In genomic region chr15:100729461-100729860, GRCh38 we compare ENCODE assay signal across 23 cellular contexts.
DNase-seq lines count a peak whose midpoint lies in the region; ATAC-seq, FAIRE-seq and TF ChIP-seq lines count a peak whose summit lies in the region.
"Had no signal": no experiment of that assay in that cellular context is flagged by ENCODE, and none has a peak within 500 bp of the region (broad histone marks: within the 10 kb centered on the region; RNA-seq: fewer than 3 reads in every experiment).

No MANE protein-coding gene starts in this region.

- no peaks in the 10 kb centered on the region for H3K36me3 Mint-ChIP-seq in astrocyte (ENCODE audit: low read depth, unreplicated experiment)
- H3K36me3 Mint-ChIP-seq in neural progenitor cell, result no peaks in the 10 kb centered on the region
- H3K36me3 Mint-ChIP-seq: CD14-positive monocyte; CD8-positive, alpha-beta T cell had no signal

- H2AFZ ChIP-seq in astrocyte (ENCODE audit: low read depth, low read length) (no peak overlapping the region), neural progenitor cell (replicated peaks) (no peak overlapping the region), PC-3 (ENCODE audit: low read length) (no peak overlapping the region)

- H3K9me3 ChIP-seq in heart left ventricle (no peaks in the 10 kb centered on the region), astrocyte (ENCODE audit: insufficient read depth, low read depth, low read length) (no peaks in the 10 kb centered on the region), neural progenitor cell (ENCODE audit: low read depth) (no peaks in the 10 kb centered on the region), PC-3 (ENCODE audit: low read length) (no peaks in the 10 kb centered on the region)
- H3K9me3 ChIP-seq: HAP-1 had no signal

- TF ChIP-seq CTCF in heart left ventricle (IDR thresholded peaks at IDR 0.05), result no peak
- TF ChIP-seq CTCF in astrocyte (IDR thresholded peaks at IDR 0.05; ENCODE audit: insufficient read depth, low read depth, low read length), result no peak
- no peak for TF ChIP-seq CTCF in neural progenitor cell (IDR thresholded peaks at IDR 0.05)
- TF ChIP-seq CTCF in PC-3 (conservative IDR thresholded peaks at IDR 0.05; ENCODE audit: low read depth, low read length), result no peak

- no peak for TF ChIP-seq POLR2A in heart left ventricle (IDR thresholded peaks at IDR 0.05)

- H3K9me3 Mint-ChIP-seq in astrocyte (ENCODE audit: unreplicated experiment), result peaks cover 6% of the 10 kb centered on the region
- no peaks in the 10 kb centered on the region for H3K9me3 Mint-ChIP-seq in neural progenitor cell
- H3K9me3 Mint-ChIP-seq: CD8-positive, alpha-beta T cell had no signal

- POLR2A ChIA-PET in PC-3 (lab: Charles Lee; ENCODE audit: unreplicated experiment), result no interaction called here

- H3K27ac Mint-ChIP-seq in astrocyte (ENCODE audit: unreplicated experiment) (peak overlapping the region; percentile 55), neural progenitor cell (peak overlapping the region; percentile 57)
- H3K27ac Mint-ChIP-seq: B cell; CD14-positive monocyte; CD8-positive, alpha-beta T cell; HFFc6 had no signal

- H3K79me2 ChIP-seq in astrocyte (ENCODE audit: insufficient read depth, low read length), result no peaks in the 10 kb centered on the region
- no peaks in the 10 kb centered on the region for H3K79me2 ChIP-seq in neural progenitor cell (ENCODE audit: low read depth)
- peaks cover under 1% of the 10 kb centered on the region; the same call in 1 of the 2 replicates for H3K79me2 ChIP-seq in PC-3 (ENCODE audit: low read length)

- intact Hi-C loops in cardiac septum (cut with DNase I) (loop anchor here (5.0 to 10.0 kb wide), 3 partner anchors 48 to 133 kb away; no protein-coding TSS in a partner anchor), heart left ventricle (cut with DNase I) (no loop called here), PC-3 (cut with micrococcal nuclease) (no loop called here)

- BruUV-seq in PC-3 (replicated peaks; lab: Mats Ljungman, UMichigan), result no TSS peak

- no peaks in the 10 kb centered on the region for H4K20me1 ChIP-seq in astrocyte (ENCODE audit: insufficient read depth, low read length)
- no peaks in the 10 kb centered on the region for H4K20me1 ChIP-seq in neural progenitor cell (ENCODE audit: low read depth)
- no peaks in the 10 kb centered on the region for H4K20me1 ChIP-seq in PC-3 (ENCODE audit: low read length)

- H3K27me3 Mint-ChIP-seq in astrocyte (ENCODE audit: low read depth, unreplicated experiment), result peaks cover 5% of the 10 kb centered on the region
- H3K27me3 Mint-ChIP-seq in neural progenitor cell (ENCODE audit: insufficient read depth, low read depth), result peaks cover 11% of the 10 kb centered on the region

- H3K4me1 ChIP-seq in heart left ventricle (peaks cover 0 to 11% (median 7%) of the 10 kb centered on the region in 12 donors), astrocyte (ENCODE audit: insufficient read depth, low read length) (peaks cover 36% of the 10 kb centered on the region), neural progenitor cell (no peaks in the 10 kb centered on the region), PC-3 (ENCODE audit: insufficient read depth, low read length) (peaks cover 31% of the 10 kb centered on the region)
- H3K4me1 ChIP-seq: HAP-1 had no signal

- H3K4me3 Mint-ChIP-seq in astrocyte (ENCODE audit: unreplicated experiment) (no peak overlapping the region), neural progenitor cell (no peak overlapping the region)
- H3K4me3 Mint-ChIP-seq: B cell; CD14-positive monocyte; CD8-positive, alpha-beta T cell; HFFc6 had no signal

- H3K9me2 ChIP-seq in PC-3 (replicated peaks; ENCODE audit: low read length), result no peaks in the 10 kb centered on the region

- DNase-seq in cardiac septum (ENCODE audit: low spot score) (peak; percentile 56), heart left ventricle (no peak), astrocyte (ENCODE audit: low read depth) (no peak), neural progenitor cell (ENCODE audit: low spot score) (no peak), PC-3 (no peak), NCI-H82 treated with DMSO at 0.1 percent for 48 hours (lab: John Stamatoyannopoulos, UW; ENCODE audit: unreplicated experiment) (no peak)
- DNase-seq in activated T-cell treated with anti-CD3 and anti-CD28 coated beads, Interleukin-2, amount 50 U/mL, for 48 hours, result no peak
- DNase-seq: CD8-positive, alpha-beta T cell; COR-L47; DMS153; DMS79 treated with DMSO at 0.1 percent for 48 hours; EL; HFFc6 had no signal

- ATAC-seq in heart left ventricle, result no peak
- ATAC-seq in PC-3, result no peak
- ATAC-seq: CD8-positive, alpha-beta T cell; HepG2 had no signal

- H3K27ac ChIP-seq in heart left ventricle, result no peak overlapping the region
- no peak overlapping the region for H3K27ac ChIP-seq in astrocyte (ENCODE audit: low read depth, low read length)
- no peak overlapping the region for H3K27ac ChIP-seq in neural progenitor cell
- H3K27ac ChIP-seq in PC-3 (ENCODE audit: low read length), result no peak overlapping the region

- H3K27me3 ChIP-seq in heart left ventricle (no peaks in the 10 kb centered on the region), astrocyte (ENCODE audit: insufficient read depth, low read length) (no peaks in the 10 kb centered on the region), neural progenitor cell (no peaks in the 10 kb centered on the region), PC-3 (ENCODE audit: low read length) (no peaks in the 10 kb centered on the region)

- H3K4me3 ChIP-seq in heart left ventricle, result no peak overlapping the region
- H3K4me3 ChIP-seq in astrocyte (ENCODE audit: insufficient read depth, low read depth, low read length), result no peak overlapping the region
- H3K4me3 ChIP-seq in neural progenitor cell, result no peak overlapping the region
- H3K4me3 ChIP-seq in PC-3 (ENCODE audit: low read length), result no peak overlapping the region
- H3K4me3 ChIP-seq: HAP-1 had no signal

- FAIRE-seq in astrocyte (lab: Jason Lieb, UNC), result no peak
- FAIRE-seq: A204.1, D721Med, G401.6, GM12891, H1, HepG2, HTR-8/SVneo had no signal

- CTCF ChIA-PET in PC-3 (lab: Charles Lee), result no interaction called here

- H3K36me3 ChIP-seq in heart left ventricle (no peaks in the 10 kb centered on the region), astrocyte (ENCODE audit: insufficient read depth, low read length) (no peaks in the 10 kb centered on the region), neural progenitor cell (no peaks in the 10 kb centered on the region), PC-3 (ENCODE audit: low read depth, low read length) (no peaks in the 10 kb centered on the region)
- H3K36me3 ChIP-seq: HAP-1 had no signal

- peaks cover 39% of the 10 kb centered on the region for H3K4me1 Mint-ChIP-seq in astrocyte (ENCODE audit: low read depth, unreplicated experiment)
- peaks cover 18% of the 10 kb centered on the region for H3K4me1 Mint-ChIP-seq in neural progenitor cell
- H3K4me1 Mint-ChIP-seq: B cell had no signal

- H3K4me2 ChIP-seq in astrocyte (ENCODE audit: low read length), result no peak overlapping the region
- no peak overlapping the region for H3K4me2 ChIP-seq in neural progenitor cell
- no peak overlapping the region for H3K4me2 ChIP-seq in PC-3 (ENCODE audit: low read length)

- H3F3A ChIP-seq in neural progenitor cell (ENCODE audit: low read depth), result no peaks in the 10 kb centered on the region
- H3F3A ChIP-seq in PC-3 (ENCODE audit: low read length, unreplicated experiment), result no peaks in the 10 kb centered on the region

- H3K9ac ChIP-seq in astrocyte (ENCODE audit: low read length) (no peak overlapping the region), neural progenitor cell (no peak overlapping the region), PC-3 (ENCODE audit: low read length) (no peak overlapping the region)

- 92 to 95% (median 93%) methylated on average over 6 of the region's 6 CpGs for WGBS in heart left ventricle, 4 donors
